8 cellular contexts compared by ENCODE assay signal in the genomic region with DNA sequence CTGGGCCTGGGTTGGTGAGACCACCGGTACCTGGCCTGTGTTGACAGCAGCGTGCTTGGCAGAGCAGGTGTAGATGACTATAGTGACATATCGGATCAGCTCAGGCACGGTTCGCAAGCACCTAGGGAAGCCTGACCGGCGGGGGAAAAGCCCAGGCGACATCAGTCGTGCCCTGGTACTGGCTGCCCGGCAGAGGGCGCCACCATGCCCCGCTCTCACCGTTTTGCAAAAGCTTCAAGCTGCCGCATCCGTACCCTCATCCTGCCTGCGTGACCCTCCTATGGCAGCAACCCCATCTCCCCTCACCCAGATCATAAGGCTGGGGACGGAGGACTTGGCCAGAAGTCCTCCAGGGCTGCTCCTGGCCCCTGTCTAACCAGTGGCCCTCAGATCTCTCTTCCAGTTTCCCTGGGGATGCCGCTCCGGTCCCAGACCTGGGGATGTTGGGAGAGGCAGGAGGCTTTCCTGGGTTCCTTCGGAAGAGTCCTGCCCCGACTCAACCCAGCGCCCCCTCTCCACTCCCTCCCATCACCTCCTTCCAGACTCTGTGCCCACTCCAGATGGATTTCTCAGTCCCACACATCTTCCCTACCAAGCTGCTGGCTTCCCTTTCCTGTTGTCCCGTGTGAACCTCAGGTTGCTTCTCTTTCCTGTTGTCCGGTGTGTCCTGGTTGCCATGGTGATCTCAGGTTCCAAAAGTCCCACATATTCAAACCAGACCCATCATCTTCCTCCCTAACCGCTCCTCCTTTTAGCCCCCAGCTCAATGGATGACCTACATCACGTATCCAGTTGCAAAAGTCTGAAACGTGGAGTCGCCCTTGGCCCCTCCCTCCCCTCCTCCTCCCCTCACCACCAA. TPM values are rescaled to one million over a fixed set of nuclear protein-coding genes. Genes with fewer than 3 reads are reported as not detected.
DNase-seq lines count a peak whose midpoint lies in the region; ATAC-seq and TF ChIP-seq lines count a peak whose summit lies in the region.

No MANE protein-coding gene starts in this region.

- no peaks in the 10 kb centered on the region for H3K4me1 ChIP-seq in SJCRH30
- H3K4me1 ChIP-seq in cardiac muscle cell (ENCODE audit: low read depth): no peaks in the 10 kb centered on the region
- H3K4me1 ChIP-seq in psoas muscle: peaks cover 10% of the 10 kb centered on the region
- H3K4me1 ChIP-seq in aorta (ENCODE audit: control insufficient read depth in 1 of 2, insufficient read depth in 2 of 2, low read length in 2 of 2): no peaks in the 10 kb centered on the region

- DNase-seq in EH (ENCODE audit: low read depth) (peak; percentile 62), HuH-7 (ENCODE audit: low spot score) (peak; percentile 85), SJCRH30 (peak; percentile 46 to 58), cardiac muscle cell (ENCODE audit: low read depth in 1 of 2, low spot score in 1 of 2) (peak; percentile 68 to 84), psoas muscle (peak; percentile 72 to 87), aorta (peak; percentile 84 to 93), cerebellar nuclear complex (lab: John Stamatoyannopoulos, UW) (no peak)
- peak; percentile 93 for DNase-seq in activated naive CD4-positive, alpha-beta T cell treated with anti-CD3 and anti-CD28 coated beads for 36 hours

- H3K27ac ChIP-seq in SJCRH30 (no peak overlapping the region), cardiac muscle cell (no peak overlapping the region), psoas muscle (no peak overlapping the region), aorta (ENCODE audit: low read depth in 1 of 2, low read length in 2 of 2) (no peak overlapping the region)

- H3K36me3 Mint-ChIP-seq in activated naive CD4-positive, alpha-beta T cell treated with anti-CD3 and anti-CD28 coated beads for 36 hours (ENCODE audit: low read depth): no peaks in the 10 kb centered on the region

- peaks cover 16% of the 10 kb centered on the region for H3K4me1 Mint-ChIP-seq in activated naive CD4-positive, alpha-beta T cell treated with anti-CD3 and anti-CD28 coated beads for 36 hours (ENCODE audit: low read depth)

- H3K4me3 ChIP-seq in SJCRH30: no peak overlapping the region
- peak overlapping the region; percentile 8 for H3K4me3 ChIP-seq in cardiac muscle cell
- no peak overlapping the region for H3K4me3 ChIP-seq in psoas muscle
- H3K4me3 ChIP-seq in aorta (ENCODE audit: low read length in 2 of 2): no peak overlapping the region

- H3K9me3 Mint-ChIP-seq in activated naive CD4-positive, alpha-beta T cell treated with anti-CD3 and anti-CD28 coated beads for 36 hours: no peaks in the 10 kb centered on the region

- peak overlapping the region; percentile 75 for H3K4me3 Mint-ChIP-seq in activated naive CD4-positive, alpha-beta T cell treated with anti-CD3 and anti-CD28 coated beads for 36 hours

- H3K27me3 ChIP-seq in SJCRH30 (peaks cover 8% of the 10 kb centered on the region), cardiac muscle cell (peaks cover 98% of the 10 kb centered on the region), psoas muscle (ENCODE audit: insufficient read depth in 3 of 3, low read length in 2 of 3) (peaks cover 0 to 79% (median 27%) of the 10 kb centered on the region in 3 donors), aorta (ENCODE audit: control insufficient read depth in 1 of 2, insufficient read depth in 2 of 2, low read length in 1 of 2) (no peaks in the 10 kb centered on the region)

- no peaks in the 10 kb centered on the region for H3K36me3 ChIP-seq in SJCRH30
- H3K36me3 ChIP-seq in cardiac muscle cell: no peaks in the 10 kb centered on the region
- H3K36me3 ChIP-seq in psoas muscle (ENCODE audit: insufficient read depth in 1 of 2, low read depth in 1 of 2): no peaks in the 10 kb centered on the region
- no peaks in the 10 kb centered on the region for H3K36me3 ChIP-seq in aorta (ENCODE audit: control insufficient read depth in 1 of 2, insufficient read depth in 2 of 2, low read length in 1 of 2)

- no peak overlapping the region for H3K27ac Mint-ChIP-seq in activated naive CD4-positive, alpha-beta T cell treated with anti-CD3 and anti-CD28 coated beads for 36 hours

- peak; percentile 74 to 89 (median 76) for ATAC-seq in psoas muscle
- ATAC-seq in aorta (ENCODE audit: low FRiP score): peak; percentile 72

- WGBS in psoas muscle, 3 donors: 2 to 5% (median 4%) methylated on average over 27 to 28 of the region's 28 CpGs
- WGBS in aorta, 2 donors: 4 to 5% methylated on average over 27 to 28 of the region's 28 CpGs

- intact Hi-C loops in activated naive CD4-positive, alpha-beta T cell treated with anti-CD3 and anti-CD28 coated beads for 36 hours (cut with micrococcal nuclease): loop anchor here (1.0 to 5.0 kb wide), 2 partner anchors 44 to 98 kb away; a partner anchor contains a TSS
- intact Hi-C loops in psoas muscle (cut with DNase I) (no loop called here), aorta (cut with DNase I) (loop anchor here in 1 of 2 donors (10.0 kb wide), 1 partner anchor 231 kb away; no protein-coding TSS in a partner anchor)

- TF ChIP-seq CTCF in cardiac muscle cell (IDR thresholded peaks at IDR 0.05; ENCODE audit: low read depth, low read length) (peak; percentile 94), psoas muscle (IDR thresholded peaks at IDR 0.05) (peak; percentile 81)

- H3K27me3 Mint-ChIP-seq in activated naive CD4-positive, alpha-beta T cell treated with anti-CD3 and anti-CD28 coated beads for 36 hours (ENCODE audit: low read depth): peaks cover 28% of the 10 kb centered on the region

- CTCF ChIA-PET in activated naive CD4-positive, alpha-beta T cell treated with anti-CD3 and anti-CD28 coated beads for 36 hours (lab: Charles Lee): interaction anchor here (0.6 to 12.5 kb wide), 26 partner anchors 10 to 628 kb away, joined by 3 to 204 read pairs (median 4); a partner anchor contains a TSS

- no peaks in the 10 kb centered on the region for H3K9me3 ChIP-seq in SJCRH30 (replicated peaks)
- no peaks in the 10 kb centered on the region for H3K9me3 ChIP-seq in cardiac muscle cell (ENCODE audit: low read depth)
- H3K9me3 ChIP-seq in psoas muscle: no peaks in the 10 kb centered on the region
- H3K9me3 ChIP-seq in aorta (ENCODE audit: control insufficient read depth, low read length): no peaks in the 10 kb centered on the region

RNA-seq across cellular contexts. Expression of a gene that starts 13.7 kb away (rescaled TPM):
- not detected in 2 replicates for total RNA-seq in SJCRH30 (2014; rRNA removed; shearing (Covaris generic))
- total RNA-seq in activated naive CD4-positive, alpha-beta T cell treated with anti-CD3 and anti-CD28 coated beads for 36 hours: 1 to 10 TPM; 2.0 to 2.1 TPM
- total RNA-seq in cardiac muscle cell (0.42 and 1.6 TPM in 2 replicates), psoas muscle (not detected), aorta (not detected)
- polyA plus RNA-seq in cardiac muscle cell (2.1 and 2.3 TPM in 2 replicates), psoas muscle (not detected), aorta (under 1 TPM in 1 of 2 donors, not detected in 1; 0.25 TPM)

RNA-seq across cellular contexts. Expression of a gene that starts 35.0 kb away (rescaled TPM):
- not detected in 2 replicates for total RNA-seq in SJCRH30 (2014; rRNA removed; shearing (Covaris generic))
- not detected for total RNA-seq in activated naive CD4-positive, alpha-beta T cell treated with anti-CD3 and anti-CD28 coated beads for 36 hours
- 0.18 and 0.33 TPM in 2 replicates for total RNA-seq in cardiac muscle cell
- polyA plus RNA-seq in cardiac muscle cell: 0.12 TPM in 1 of 2 replicates, not detected in the other
- under 1 TPM in 3 of 4 donors, not detected in 1; 0.13 to 0.42 (median 0.32) TPM for total RNA-seq in psoas muscle
- 1 to 10 TPM in 1 of 3 donors, under 1 TPM in 1, not detected in 1; 0.09 to 1.1 TPM for polyA plus RNA-seq in psoas muscle
- 1 to 10 TPM in 1 of 2 donors, under 1 TPM in 1; 0.15 to 1.0 TPM for total RNA-seq in aorta
- polyA plus RNA-seq in aorta: 1 to 10 TPM in 1 of 2 donors, under 1 TPM in 1; 0.26 to 2.0 TPM

RNA-seq across cellular contexts. Expression of a gene that starts 44.5 kb away (rescaled TPM):
- total RNA-seq in SJCRH30 (2014; rRNA removed; shearing (Covaris generic)): not detected in 2 replicates
- total RNA-seq in activated naive CD4-positive, alpha-beta T cell treated with anti-CD3 and anti-CD28 coated beads for 36 hours: not detected
- total RNA-seq in cardiac muscle cell: not detected in 2 replicates
- polyA plus RNA-seq in cardiac muscle cell: 0.10 TPM in 1 of 2 replicates, not detected in the other
- total RNA-seq in psoas muscle: not detected
- under 1 TPM in 1 of 3 donors, not detected in 2; 0.42 TPM for polyA plus RNA-seq in psoas muscle
- not detected for total RNA-seq in aorta
- not detected for polyA plus RNA-seq in aorta

RNA-seq across cellular contexts. Expression of a gene that starts 50.0 kb away (rescaled TPM):
- 0.79 and 0.91 TPM in 2 replicates for total RNA-seq in SJCRH30 (2014; rRNA removed; shearing (Covaris generic))
- 1 to 10 TPM; 2.4 to 2.9 TPM for total RNA-seq in activated naive CD4-positive, alpha-beta T cell treated with anti-CD3 and anti-CD28 coated beads for 36 hours
- 0.32 and 6.2 TPM in 2 replicates for total RNA-seq in cardiac muscle cell
- polyA plus RNA-seq in cardiac muscle cell: 1.1 and 1.5 TPM in 2 replicates
- under 1 TPM in 1 of 4 donors, not detected in 3; 0.30 TPM for total RNA-seq in psoas muscle
- under 1 TPM in 1 of 3 donors, not detected in 2; 0.10 TPM for polyA plus RNA-seq in psoas muscle
- total RNA-seq in aorta: under 1 TPM; 0.19 to 0.30 TPM
- 1 to 10 TPM in 1 of 2 donors, not detected in 1; 1.6 TPM for polyA plus RNA-seq in aorta

Comparison
In these comparisons a context has a peak if more than half of its experiments do, and no peak if none do; other contexts are left out.
1. DNase-seq: peak in EH (single experiment), HuH-7 (single experiment), SJCRH30 (2 of 2), activated naive CD4-positive, alpha-beta T cell treated with anti-CD3 and anti-CD28 coated beads for 36 hours (single experiment), cardiac muscle cell (2 of 2), psoas muscle (2 of 2) and aorta (2 of 2); none in cerebellar nuclear complex (0 of 2).